ENCODE assay signal across 10 cellular contexts in genomic region chr18:13481820-13482640, GRCh38.
A peak's percentile ranks its signal among the peaks of the same experiment; 100 is the strongest.
DNase-seq lines count a peak whose midpoint lies in the region; ATAC-seq, FAIRE-seq and TF ChIP-seq lines count a peak whose summit lies in the region.
"Had no signal": no experiment of that assay in that cellular context is flagged by ENCODE, and none has a peak within 500 bp of the region (broad histone marks: within the 10 kb centered on the region; RNA-seq: fewer than 3 reads in every experiment).

No MANE protein-coding gene starts in this region.

- no peak overlapping the region for H3K27ac ChIP-seq in right cardiac atrium (ENCODE audit: low read length)

- H3K4me1 ChIP-seq in right cardiac atrium (ENCODE audit: control insufficient read depth, insufficient read depth, low read length): no peaks in the 10 kb centered on the region

- in situ Hi-C loops in GM13977 (cut with MboI; ENCODE audit: low pct_unique_long_range_greater_than_20kb, low sequenced_read_pairs, unreplicated experiment): no loop called here

- H3K27me3 Mint-ChIP-seq in dendritic cell treated with granulocyte-macrophage colony-stimulating factor and Interleukin-4, amounts not matched to agents 40 ng/mL and 50 ng/mL, for 4 days: no peaks in the 10 kb centered on the region

- no peaks in the 10 kb centered on the region for H3K27me3 ChIP-seq in right cardiac atrium (ENCODE audit: control insufficient read depth, insufficient read depth)

- peak overlapping the region; percentile 6 for H3K27ac Mint-ChIP-seq in dendritic cell treated with granulocyte-macrophage colony-stimulating factor and Interleukin-4, amounts not matched to agents 40 ng/mL and 50 ng/mL, for 4 days
- H3K27ac Mint-ChIP-seq: nephron had no signal

- H3K4me3 Mint-ChIP-seq in dendritic cell treated with granulocyte-macrophage colony-stimulating factor and Interleukin-4, amounts not matched to agents 40 ng/mL and 50 ng/mL, for 4 days: peak overlapping the region; percentile 46
- H3K4me3 Mint-ChIP-seq: nephron had no signal

- no peaks in the 10 kb centered on the region for H3K9me3 ChIP-seq in right cardiac atrium (ENCODE audit: control insufficient read depth, low read length)

- peaks cover 41% of the 10 kb centered on the region for H3K4me1 Mint-ChIP-seq in dendritic cell treated with granulocyte-macrophage colony-stimulating factor and Interleukin-4, amounts not matched to agents 40 ng/mL and 50 ng/mL, for 4 days (ENCODE audit: low read depth)

- TF ChIP-seq CTCF in GM13977 (IDR thresholded peaks at IDR 0.05; ENCODE audit: extremely low read depth, insufficient read depth, missing control alignments): no peak

- DNase-seq in GM13977 (ENCODE audit: low spot score): peak; percentile 68
- DNase-seq in SKM-1 (lab: John Stamatoyannopoulos, UW; ENCODE audit: unreplicated experiment): no peak
- no peak for DNase-seq in right cardiac atrium
- DNase-seq in frontal cortex (ENCODE audit: low spot score in 2 of 2): no peak
- DNase-seq in cortex of kidney (lab: John Stamatoyannopoulos, UW): no peak

- intact Hi-C loops in dendritic cell treated with granulocyte-macrophage colony-stimulating factor and Interleukin-4, amounts not matched to agents 40 ng/mL and 50 ng/mL, for 4 days (cut with micrococcal nuclease): no loop called here
- intact Hi-C loops in right cardiac atrium (cut with DNase I): no loop called here

- FAIRE-seq in frontal cortex (lab: Jason Lieb, UNC): no peak

- H3K9me3 Mint-ChIP-seq in dendritic cell treated with granulocyte-macrophage colony-stimulating factor and Interleukin-4, amounts not matched to agents 40 ng/mL and 50 ng/mL, for 4 days: no peaks in the 10 kb centered on the region

- H3K36me3 Mint-ChIP-seq in dendritic cell treated with granulocyte-macrophage colony-stimulating factor and Interleukin-4, amounts not matched to agents 40 ng/mL and 50 ng/mL, for 4 days (ENCODE audit: low read depth): peaks cover 38% of the 10 kb centered on the region

- ATAC-seq in GM19452 (IDR thresholded peaks at IDR 0.05; ENCODE audit: unreplicated experiment) (peak; percentile 90), HG03066 (IDR thresholded peaks at IDR 0.05; ENCODE audit: low read depth, unreplicated experiment) (peak; percentile 92), right cardiac atrium (no peak)
- ATAC-seq: SK-N-SH treated with all-trans-retinoic acid at 6 μM for 48 hours had no signal

- H3K4me3 ChIP-seq in right cardiac atrium (ENCODE audit: low read length): no peak overlapping the region

- 91% methylated on average over 15 of the region's 15 CpGs for WGBS in right cardiac atrium

Comparison
In these comparisons a context has a peak if more than half of its experiments do, and no peak if none do; other contexts are left out.
1. ATAC-seq: peak in GM19452 (single experiment) and HG03066 (single experiment); none in right cardiac atrium (0 of 2).